In genomic region chr13:91758724-91759123, GRCh38 we compare ENCODE assay signal across 29 cellular contexts.
"Had no signal": no experiment of that assay in that cellular context is flagged by ENCODE, and none has a peak within 500 bp of the region (broad histone marks: within the 10 kb centered on the region; RNA-seq: fewer than 3 reads in every experiment).

No MANE protein-coding gene starts in this region.

- H3K27me3 ChIP-seq: stomach, suprapubic skin, testis, thyroid gland, tibial artery, tibial nerve, transverse colon, upper lobe of left lung, upper lobe of right lung, uterus, vagina had no signal

- FAIRE-seq: urothelium cell line had no signal

- ATAC-seq: stimulated activated effector memory CD8-positive, alpha-beta T cell treated with anti-CD3 and anti-CD28 coated beads, Interleukin-12 subunit alpha, Interleukin-12 subunit beta, amount 100 ng/mL, for 72 hours; stimulated activated memory B cell treated with anti-CD40 and anti-IgM and Interleukin-4, amounts not matched to agents 10 μg/mL and 1 μg/mL and 100 μg/mL, for 72 hours; stimulated activated naive B cell treated with anti-CD40 and anti-IgM and Interleukin-4, amounts not matched to agents 10 μg/mL and 1 μg/mL and 100 μg/mL, for 72 hours; stimulated activated naive CD8-positive, alpha-beta T cell treated with anti-CD3 and anti-CD28 coated beads, Interleukin-15, amount 100 ng/mL, for 72 hours; stimulated activated naive CD8-positive, alpha-beta T cell treated with anti-CD3 and anti-CD28 coated beads, Interleukin-15, Interleukin-2, amounts not matched to agents 100 U/mL and 50 U/mL, for 24 hours; upper lobe of right lung had no signal

- H3K27ac ChIP-seq: stomach, suprapubic skin, testis, thoracic aorta, thyroid gland, tibial artery, tibial nerve, transverse colon, upper lobe of left lung, upper lobe of right lung, uterus, vagina had no signal

- H3K4me1 ChIP-seq: stomach, suprapubic skin, thyroid gland, tibial artery, tibial nerve, transverse colon, upper lobe of left lung, upper lobe of right lung, uterus, vagina had no signal

- H3K4me1 Mint-ChIP-seq: stimulated activated effector memory CD8-positive, alpha-beta T cell treated with anti-CD3 and anti-CD28 coated beads, Interleukin-12 subunit alpha, Interleukin-12 subunit beta, amount 100 ng/mL, for 72 hours; stimulated activated memory B cell treated with anti-CD40 and anti-IgM and Interleukin-4, amounts not matched to agents 10 μg/mL and 1 μg/mL and 100 μg/mL, for 72 hours; stimulated activated naive B cell treated with anti-CD40 and anti-IgM and Interleukin-4, amounts not matched to agents 10 μg/mL and 1 μg/mL and 100 μg/mL, for 72 hours; stimulated activated naive CD8-positive, alpha-beta T cell treated with anti-CD3 and anti-CD28 coated beads, Interleukin-15, amount 100 ng/mL, for 72 hours had no signal

- DNase-seq: stimulated activated CD4-positive, alpha-beta T cell treated with anti-CD3 and anti-CD28 coated beads, Interleukin-2, amount 100 ng/mL, for 48 hours; stimulated activated CD4-positive, alpha-beta T cell treated with anti-CD3 and anti-CD28 coated beads, Interleukin-4, amount 100 ng/mL, for 1 hour; stimulated activated CD4-positive, alpha-beta T cell treated with anti-CD3 and anti-CD28 coated beads, Interleukin-4, amount 100 ng/mL, for 24 hours; stimulated activated CD4-positive, alpha-beta T cell treated with anti-CD3 and anti-CD28 coated beads, Interleukin-4, amount 100 ng/mL, for 4 hours; stimulated activated CD8-positive, alpha-beta memory T cell treated with anti-CD3 and anti-CD28 coated beads, Interleukin-4, amount 100 ng/mL, for 48 hours; stimulated activated naive B cell treated with anti-CD40 and anti-IgM and Interleukin-4, amounts not matched to agents 10 μg/mL and 1 μg/mL and 100 μg/mL, for 72 hours; stimulated activated naive CD4-positive, alpha-beta T cell; stimulated activated naive CD4-positive, alpha-beta T cell treated with Interleukin-2 at 50 U/mL for 16 hours; stimulated activated naive CD8-positive, alpha-beta T cell treated with anti-CD3 and anti-CD28 coated beads, Interleukin-15, amount 100 ng/mL, for 72 hours; stimulated activated naive CD8-positive, alpha-beta T cell treated with anti-CD3 and anti-CD28 coated beads, Interleukin-15, Interleukin-2, amounts not matched to agents 100 U/mL and 50 U/mL, for 24 hours; stomach; substantia nigra; testis; thyroid gland; tibial artery; transverse colon; trophoblast cell; upper lobe of left lung; upper lobe of right lung; uterus had no signal

- H3K27me3 Mint-ChIP-seq: stimulated activated memory B cell treated with anti-CD40 and anti-IgM and Interleukin-4, amounts not matched to agents 10 μg/mL and 1 μg/mL and 100 μg/mL, for 72 hours; stimulated activated naive B cell treated with anti-CD40 and anti-IgM and Interleukin-4, amounts not matched to agents 10 μg/mL and 1 μg/mL and 100 μg/mL, for 72 hours; stimulated activated naive CD8-positive, alpha-beta T cell treated with anti-CD3 and anti-CD28 coated beads, Interleukin-15, amount 100 ng/mL, for 72 hours; stimulated activated naive CD8-positive, alpha-beta T cell treated with anti-CD3 and anti-CD28 coated beads, Interleukin-15, Interleukin-2, amounts not matched to agents 100 ng/mL and 50 ng/mL, for 24 hours; type B pancreatic cell had no signal

- H3K9me3 Mint-ChIP-seq: stimulated activated memory B cell treated with anti-CD40 and anti-IgM and Interleukin-4, amounts not matched to agents 10 μg/mL and 1 μg/mL and 100 μg/mL, for 72 hours; stimulated activated naive CD8-positive, alpha-beta T cell treated with anti-CD3 and anti-CD28 coated beads, Interleukin-15, amount 100 ng/mL, for 72 hours; stimulated activated naive CD8-positive, alpha-beta T cell treated with anti-CD3 and anti-CD28 coated beads, Interleukin-15, Interleukin-2, amounts not matched to agents 100 ng/mL and 50 ng/mL, for 24 hours; type B pancreatic cell had no signal

- H3K27ac Mint-ChIP-seq: stimulated activated effector memory CD8-positive, alpha-beta T cell treated with anti-CD3 and anti-CD28 coated beads, Interleukin-12 subunit alpha, Interleukin-12 subunit beta, amount 100 ng/mL, for 72 hours; stimulated activated memory B cell treated with anti-CD40 and anti-IgM and Interleukin-4, amounts not matched to agents 10 μg/mL and 1 μg/mL and 100 μg/mL, for 72 hours; stimulated activated naive B cell treated with anti-CD40 and anti-IgM and Interleukin-4, amounts not matched to agents 10 μg/mL and 1 μg/mL and 100 μg/mL, for 72 hours; stimulated activated naive CD8-positive, alpha-beta T cell treated with anti-CD3 and anti-CD28 coated beads, Interleukin-15, amount 100 ng/mL, for 72 hours; stimulated activated naive CD8-positive, alpha-beta T cell treated with anti-CD3 and anti-CD28 coated beads, Interleukin-15, Interleukin-2, amounts not matched to agents 100 ng/mL and 50 ng/mL, for 24 hours; type B pancreatic cell had no signal

- H3K36me3 Mint-ChIP-seq: stimulated activated effector memory CD8-positive, alpha-beta T cell treated with anti-CD3 and anti-CD28 coated beads, Interleukin-12 subunit alpha, Interleukin-12 subunit beta, amount 100 ng/mL, for 72 hours; stimulated activated memory B cell treated with anti-CD40 and anti-IgM and Interleukin-4, amounts not matched to agents 10 μg/mL and 1 μg/mL and 100 μg/mL, for 72 hours; stimulated activated naive B cell treated with anti-CD40 and anti-IgM and Interleukin-4, amounts not matched to agents 10 μg/mL and 1 μg/mL and 100 μg/mL, for 72 hours; type B pancreatic cell had no signal

- H3K9me3 ChIP-seq: stomach, suprapubic skin, testis, thoracic aorta, thyroid gland, tibial artery, tibial nerve, transverse colon, upper lobe of left lung, upper lobe of right lung, uterus, vagina had no signal

- H3K36me3 ChIP-seq: stomach, suprapubic skin, thoracic aorta, thyroid gland, tibial artery, tibial nerve, transverse colon, upper lobe of left lung, upper lobe of right lung, uterus, vagina had no signal

- H3K4me3 Mint-ChIP-seq: stimulated activated effector memory CD8-positive, alpha-beta T cell treated with anti-CD3 and anti-CD28 coated beads, Interleukin-12 subunit alpha, Interleukin-12 subunit beta, amount 100 ng/mL, for 72 hours; stimulated activated memory B cell treated with anti-CD40 and anti-IgM and Interleukin-4, amounts not matched to agents 10 μg/mL and 1 μg/mL and 100 μg/mL, for 72 hours; stimulated activated naive B cell treated with anti-CD40 and anti-IgM and Interleukin-4, amounts not matched to agents 10 μg/mL and 1 μg/mL and 100 μg/mL, for 72 hours; stimulated activated naive CD8-positive, alpha-beta T cell treated with anti-CD3 and anti-CD28 coated beads, Interleukin-15, amount 100 ng/mL, for 72 hours; stimulated activated naive CD8-positive, alpha-beta T cell treated with anti-CD3 and anti-CD28 coated beads, Interleukin-15, Interleukin-2, amounts not matched to agents 100 ng/mL and 50 ng/mL, for 24 hours; type B pancreatic cell had no signal

- H3K4me3 ChIP-seq: stomach, suprapubic skin, testis, thoracic aorta, thyroid gland, tibial artery, tibial nerve, transverse colon, upper lobe of left lung, upper lobe of right lung, uterus, vagina had no signal
